Comparison of ENCODE assay signal across 10 cellular contexts in the genomic region with DNA sequence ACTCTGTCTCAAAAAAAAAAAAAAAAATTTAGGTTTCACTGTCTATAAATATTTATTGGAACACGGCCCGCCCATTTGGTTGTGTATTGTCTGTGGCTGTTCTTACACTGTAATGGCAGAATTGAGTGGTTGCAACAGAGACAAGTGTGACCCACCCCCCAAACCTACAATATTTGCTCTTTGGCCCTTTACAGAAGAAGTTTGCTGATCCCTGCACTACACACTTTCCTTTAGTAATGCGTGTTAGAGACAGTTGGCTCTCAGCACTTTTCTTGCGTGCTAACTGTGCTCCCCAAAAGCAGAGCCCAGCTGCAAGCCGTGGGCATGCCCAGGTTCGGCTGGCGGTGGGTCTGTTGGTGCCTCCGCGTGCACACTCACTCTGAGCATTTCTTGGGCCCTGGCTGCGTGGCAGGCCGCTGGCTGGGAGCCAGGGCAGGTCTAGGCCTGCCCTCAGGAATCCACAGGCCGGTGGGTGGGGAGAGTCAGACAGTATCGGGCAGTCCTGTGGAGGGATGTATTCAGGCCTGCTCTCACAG.
DNase-seq lines count a peak whose midpoint lies in the region; ATAC-seq and TF ChIP-seq lines count a peak whose summit lies in the region.
"Had no signal": no experiment of that assay in that cellular context is flagged by ENCODE, and none has a peak within 500 bp of the region (broad histone marks: within the 10 kb centered on the region; RNA-seq: fewer than 3 reads in every experiment).

No MANE protein-coding gene starts in this region.

- no peaks in the 10 kb centered on the region for H3K36me3 ChIP-seq in tibial nerve

- TF ChIP-seq EP300 in tibial nerve (IDR thresholded peaks at IDR 0.05), result no peak

- H3K4me1 ChIP-seq in foreskin keratinocyte, result peaks cover 10% of the 10 kb centered on the region
- peaks cover 0 to 20% (median 10%) of the 10 kb centered on the region in 4 donors for H3K4me1 ChIP-seq in tibial nerve

- WGBS in tibial nerve, 2 donors, result 78 to 79% methylated on average over 11 to 13 of the region's 13 CpGs

- H3K9me3 ChIP-seq in tibial nerve, result no peaks in the 10 kb centered on the region

- TF ChIP-seq CTCF in foreskin keratinocyte (conservative IDR thresholded peaks at IDR 0.05) (peak; percentile 23), tibial nerve (IDR thresholded peaks at IDR 0.05) (no peak)

- H3K4me3 ChIP-seq in tibial nerve, result no peak overlapping the region
- H3K4me3 ChIP-seq: lung had no signal

- peak; percentile 52 for DNase-seq in 8988T
- peak; percentile 27 for DNase-seq in NCI-H146 treated with DMSO at 0.1 percent for 48 hours (lab: John Stamatoyannopoulos, UW; ENCODE audit: unreplicated experiment)
- DNase-seq in foreskin keratinocyte, result peak; percentile 83 to 85
- DNase-seq in tibial nerve (ENCODE audit: low spot score in 2 of 2), result no peak
- no peak for DNase-seq in NOMO-1 treated with DMSO at 0.1 percent for 48 hours (lab: John Stamatoyannopoulos, UW; ENCODE audit: unreplicated experiment)
- DNase-seq: CD4-positive, alpha-beta T cell had no signal

- peak overlapping the region; percentile 83 for H3K27ac ChIP-seq in foreskin keratinocyte
- H3K27ac ChIP-seq in tibial nerve, result peak overlapping the region in 1 of 4 donors; percentile 62

- no peak for TF ChIP-seq POLR2A in tibial nerve (IDR thresholded peaks at IDR 0.05)

- ATAC-seq in GM19395 (IDR thresholded peaks at IDR 0.05; ENCODE audit: unreplicated experiment) (peak; percentile 51), foreskin keratinocyte (peak; percentile 85), GM19452 (IDR thresholded peaks at IDR 0.05; ENCODE audit: unreplicated experiment) (no peak), GM21786 (IDR thresholded peaks at IDR 0.05; ENCODE audit: unreplicated experiment) (no peak)

- no peaks in the 10 kb centered on the region for H3K27me3 ChIP-seq in foreskin keratinocyte
- no peaks in the 10 kb centered on the region for H3K27me3 ChIP-seq in tibial nerve

Comparison
In these comparisons a context has a peak if more than half of its experiments do, and no peak if none do; other contexts are left out.
1. DNase-seq: peak in 8988T (single experiment), NCI-H146 treated with DMSO at 0.1 percent for 48 hours (single experiment) and foreskin keratinocyte (2 of 2); none in tibial nerve (0 of 2) and NOMO-1 treated with DMSO at 0.1 percent for 48 hours (single experiment).
2. ATAC-seq: peak in GM19395 (single experiment) and foreskin keratinocyte (single experiment); none in GM19452 (single experiment) and GM21786 (single experiment).